Comparison of ENCODE assay signal across 1 cellular context in the genomic region with DNA sequence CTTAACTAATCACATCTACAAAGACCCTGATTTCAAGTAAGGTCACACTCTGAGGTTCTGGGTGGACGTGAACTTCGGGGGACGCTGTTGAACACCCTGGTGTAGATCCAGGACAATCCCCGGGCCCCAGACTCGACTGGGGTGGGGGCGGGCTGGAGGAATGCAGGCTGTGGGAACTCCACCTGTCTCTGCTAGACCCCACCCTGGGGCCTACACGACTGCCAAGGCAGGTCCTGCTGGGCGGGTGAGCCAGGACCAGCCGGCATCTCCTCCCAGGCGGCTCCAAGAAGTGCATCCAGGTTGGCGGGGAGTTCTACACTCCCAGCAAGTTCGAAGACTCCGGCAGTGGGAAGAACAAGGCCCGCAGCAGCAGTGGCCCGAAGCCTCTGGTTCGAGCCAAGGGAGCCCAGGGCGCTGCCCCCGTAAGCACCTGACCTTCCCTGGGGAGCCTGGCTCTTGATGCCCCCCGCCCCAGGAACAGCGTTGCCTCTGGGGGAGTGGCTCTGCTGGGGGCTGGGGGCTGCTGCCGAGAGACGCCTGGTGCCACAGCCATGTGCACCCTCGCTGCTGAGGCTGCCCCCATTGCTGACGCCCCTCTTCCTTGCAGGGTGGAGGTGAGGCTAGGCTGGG.
TF ChIP-seq lines count a peak whose summit lies in the region.

No MANE protein-coding gene starts in this region.

TF ChIP-seq in K562, 482 proteins besides CTCF, POLR2A, EP300 and RAD21:
- TF ChIP-seq ZNF140 (CRISPR knock-in tag; IDR thresholded peaks at IDR 0.05) (no peak), ZNF766 (CRISPR knock-in tag; conservative IDR thresholded peaks at IDR 0.05) (no peak), CBFB (CRISPR knock-in tag; IDR thresholded peaks at IDR 0.05) (no peak), ZNF445 (CRISPR knock-in tag; IDR thresholded peaks at IDR 0.05; ENCODE audit: low read depth) (no peak), HMG20A (CRISPR knock-in tag; conservative IDR thresholded peaks at IDR 0.05) (no peak), RFX1 (IDR thresholded peaks at IDR 0.05) (no peak), ZFP1 (CRISPR knock-in tag; IDR thresholded peaks at IDR 0.05) (no peak), NRF1 (conservative IDR thresholded peaks at IDR 0.05 in 1 of 2, IDR thresholded peaks at IDR 0.05 in 1 of 2) (no peak)
